Comparison of ENCODE assay signal across 13 cellular contexts in the genomic region with DNA sequence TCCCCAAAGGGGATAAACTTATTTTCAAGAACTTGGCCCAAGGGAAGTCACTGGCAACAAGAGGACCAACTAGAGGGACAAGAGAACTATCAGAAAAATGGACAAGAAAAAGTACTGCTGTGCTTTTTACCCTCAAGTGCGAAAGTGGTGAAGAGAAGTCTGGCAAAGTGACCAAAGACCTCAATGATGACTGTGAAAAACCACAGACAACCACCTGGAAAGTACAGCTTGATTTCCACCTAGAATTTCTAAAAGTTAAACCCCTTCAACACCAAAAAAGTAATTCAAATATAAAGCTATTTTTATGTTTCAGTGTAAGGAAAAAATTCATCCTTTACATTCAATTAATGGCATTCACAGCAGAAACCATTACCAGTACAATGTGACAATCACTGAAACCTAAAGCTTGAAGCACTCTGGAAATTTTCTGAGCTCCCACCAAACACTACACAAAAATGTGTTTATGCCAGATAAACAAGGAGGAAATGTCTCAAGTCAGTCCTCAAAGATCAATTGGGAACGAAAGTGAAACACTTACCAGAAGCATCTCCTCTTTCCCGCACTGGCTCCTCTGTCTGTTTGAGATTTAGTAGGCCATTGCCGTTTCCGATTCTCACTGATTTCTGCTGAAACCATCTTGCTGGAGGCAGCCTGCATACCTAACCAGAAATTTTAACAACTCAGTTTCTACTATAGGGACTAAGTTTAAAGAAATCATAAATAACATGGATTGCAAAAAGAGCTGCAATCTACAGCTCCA. TPM values are rescaled to one million over a fixed set of nuclear protein-coding genes. Genes with fewer than 3 reads are reported as not detected.
DNase-seq lines count a peak whose midpoint lies in the region; ATAC-seq and TF ChIP-seq lines count a peak whose summit lies in the region.
"Had no signal": no experiment of that assay in that cellular context is flagged by ENCODE, and none has a peak within 500 bp of the region (broad histone marks: within the 10 kb centered on the region; RNA-seq: fewer than 3 reads in every experiment).

No MANE protein-coding gene starts in this region.

- peaks cover 21% of the 10 kb centered on the region for H3K4me1 ChIP-seq in CD8-positive, alpha-beta T cell (ENCODE audit: insufficient read depth, low read length)
- peaks cover 3% of the 10 kb centered on the region for H3K4me1 ChIP-seq in effector memory CD4-positive, alpha-beta T cell (ENCODE audit: control insufficient read depth, insufficient read depth, low read length, poor library complexity, severe bottlenecking)

- H3K27ac Mint-ChIP-seq in CD8-positive, alpha-beta T cell: peak overlapping the region; percentile 72
- H3K27ac Mint-ChIP-seq: dendritic cell treated with granulocyte-macrophage colony-stimulating factor and Interleukin-4, amounts not matched to agents 40 ng/mL and 50 ng/mL, for 4 days had no signal

- peaks cover 84% of the 10 kb centered on the region for H3K36me3 Mint-ChIP-seq in CD8-positive, alpha-beta T cell

- H3K4me3 Mint-ChIP-seq in CD8-positive, alpha-beta T cell: no peak overlapping the region
- H3K4me3 Mint-ChIP-seq: dendritic cell treated with granulocyte-macrophage colony-stimulating factor and Interleukin-4, amounts not matched to agents 40 ng/mL and 50 ng/mL, for 4 days had no signal

- no peaks in the 10 kb centered on the region for H3K27me3 ChIP-seq in CD8-positive, alpha-beta T cell (ENCODE audit: insufficient read depth, low read length)
- H3K27me3 ChIP-seq in effector memory CD4-positive, alpha-beta T cell (replicated peaks; ENCODE audit: control insufficient read depth, insufficient read depth, low read length, poor library complexity, severe bottlenecking): no peaks in the 10 kb centered on the region
- H3K27me3 ChIP-seq in MG63: no peaks in the 10 kb centered on the region

- H3K4me1 Mint-ChIP-seq in CD8-positive, alpha-beta T cell (ENCODE audit: low read depth): peaks cover 42% of the 10 kb centered on the region

- no peak for DNase-seq in CD8-positive, alpha-beta T cell
- DNase-seq in OCI-M1 (lab: John Stamatoyannopoulos, UW) (peak; percentile 92), SW 1271 (lab: John Stamatoyannopoulos, UW) (no peak), GF-D8 (lab: John Stamatoyannopoulos, UW) (no peak), MG63 (no peak)
- DNase-seq in effector memory CD4-positive, alpha-beta T cell: no peak
- DNase-seq: amygdala; IMR-90; stimulated activated naive CD4-positive, alpha-beta T cell had no signal

- TF ChIP-seq CTCF in CD8-positive, alpha-beta T cell (IDR thresholded peaks at IDR 0.05): no peak

- H3K9me3 Mint-ChIP-seq in CD8-positive, alpha-beta T cell: no peaks in the 10 kb centered on the region
- H3K9me3 Mint-ChIP-seq: dendritic cell treated with granulocyte-macrophage colony-stimulating factor and Interleukin-4, amounts not matched to agents 40 ng/mL and 50 ng/mL, for 4 days had no signal

- peaks cover 55% of the 10 kb centered on the region for H3K36me3 ChIP-seq in CD8-positive, alpha-beta T cell (ENCODE audit: insufficient read depth, low read length)
- peaks cover 64% of the 10 kb centered on the region for H3K36me3 ChIP-seq in effector memory CD4-positive, alpha-beta T cell (ENCODE audit: control insufficient read depth, insufficient read depth, low read length)
- peaks cover 89% of the 10 kb centered on the region for H3K36me3 ChIP-seq in MG63

- no peak overlapping the region for H3K27ac ChIP-seq in CD8-positive, alpha-beta T cell (ENCODE audit: low read depth, low read length)
- peak overlapping the region; percentile 51 for H3K27ac ChIP-seq in effector memory CD4-positive, alpha-beta T cell (ENCODE audit: insufficient read depth, low read length, poor library complexity, severe bottlenecking)

- H3K27me3 Mint-ChIP-seq in CD8-positive, alpha-beta T cell (ENCODE audit: low read depth): no peaks in the 10 kb centered on the region
- H3K27me3 Mint-ChIP-seq: dendritic cell treated with granulocyte-macrophage colony-stimulating factor and Interleukin-4, amounts not matched to agents 40 ng/mL and 50 ng/mL, for 4 days had no signal

- POLR2A ChIA-PET in CD8-positive, alpha-beta T cell (lab: Charles Lee): interaction anchor here (0.6 to 0.7 kb wide), 2 partner anchors 67 to 207 kb away, joined by 3 to 6 read pairs; a partner anchor contains a TSS

- intact Hi-C loops in CD8-positive, alpha-beta T cell (cut with DNase I, micrococcal nuclease): loop anchor here in 1 of 2 experiments (10.0 kb wide), 1 partner anchor 414 kb away; a partner anchor contains a TSS

- CTCF ChIA-PET in CD8-positive, alpha-beta T cell (lab: Charles Lee): interaction anchor here (1.4 to 1.6 kb wide), 2 partner anchors 16 to 74 kb away, joined by 6 to 8 read pairs; no protein-coding TSS in a partner anchor

- no peak overlapping the region for H3K4me3 ChIP-seq in CD8-positive, alpha-beta T cell (ENCODE audit: low read depth, low read length)
- H3K4me3 ChIP-seq in effector memory CD4-positive, alpha-beta T cell (ENCODE audit: insufficient read depth, low read depth, low read length, poor library complexity, severe bottlenecking): no peak overlapping the region
- H3K4me3 ChIP-seq in MG63: no peak overlapping the region

- ATAC-seq in CD8-positive, alpha-beta T cell: peak; percentile 40
- ATAC-seq in GM21576 (IDR thresholded peaks at IDR 0.05; ENCODE audit: unreplicated experiment) (peak; percentile 62), GM19397 (IDR thresholded peaks at IDR 0.05; ENCODE audit: unreplicated experiment) (no peak)

- no peaks in the 10 kb centered on the region for H3K9me3 ChIP-seq in CD8-positive, alpha-beta T cell (ENCODE audit: low read length)
- no peaks in the 10 kb centered on the region for H3K9me3 ChIP-seq in effector memory CD4-positive, alpha-beta T cell (ENCODE audit: control insufficient read depth, low read length)
- no peaks in the 10 kb centered on the region for H3K9me3 ChIP-seq in MG63

RNA-seq across cellular contexts. Expression of a gene that starts 8.3 kb away (rescaled TPM):
- 10 to 100 TPM; 53.3 to 55.3 TPM for total RNA-seq in CD8-positive, alpha-beta T cell
- total RNA-seq in MG63 (2014; rRNA removed; shearing (Covaris generic); ENCODE audit: low replicate concordance): 16.3 and 19.4 TPM in 2 replicates

RNA-seq across cellular contexts. Expression of a gene that starts 49.9 kb away (rescaled TPM):
- total RNA-seq in CD8-positive, alpha-beta T cell: not detected
- not detected in 2 replicates for total RNA-seq in MG63 (2014; rRNA removed; shearing (Covaris generic); ENCODE audit: low replicate concordance)
- total RNA-seq: IMR-90, SK-MEL-5 had no signal
